ENCODE assay signal across 8 cellular contexts in genomic region chr10:3805227-3805790, GRCh38. TPM values are rescaled to one million over a fixed set of nuclear protein-coding genes. Genes with fewer than 3 reads are reported as not detected.
DNase-seq lines count a peak whose midpoint lies in the region; ATAC-seq and TF ChIP-seq lines count a peak whose summit lies in the region.

No MANE protein-coding gene starts in this region.

- no peaks in the 10 kb centered on the region for H3K36me3 Mint-ChIP-seq in activated CD4-positive, alpha-beta memory T cell treated with anti-CD3 and anti-CD28 coated beads for 36 hours

- peak overlapping the region; percentile 68 for H3K4me3 Mint-ChIP-seq in activated CD4-positive, alpha-beta memory T cell treated with anti-CD3 and anti-CD28 coated beads for 36 hours

- peak overlapping the region; percentile 42 to 96 (median 89) for H3K27ac ChIP-seq in skin epidermis

- ATAC-seq in GM19468 (IDR thresholded peaks at IDR 0.05; ENCODE audit: extremely low read depth, unreplicated experiment) = peak; percentile 39

- H3K27ac Mint-ChIP-seq in activated CD4-positive, alpha-beta memory T cell treated with anti-CD3 and anti-CD28 coated beads for 36 hours = no peak overlapping the region

- TF ChIP-seq CTCF in fibroblast of pulmonary artery (IDR thresholded peaks at IDR 0.05; ENCODE audit: low read length, missing control alignments) = no peak

- POLR2A ChIA-PET in activated CD4-positive, alpha-beta memory T cell treated with anti-CD3 and anti-CD28 coated beads for 36 hours (lab: Charles Lee) = interaction anchor here (0.6 to 9.8 kb wide), 17 partner anchors 22 to 971 kb away, joined by 3 to 405 read pairs (median 5); partner anchors contain the start of gene KLF6

- H3K4me3 ChIP-seq in fibroblast of pulmonary artery (replicated peaks; ENCODE audit: low read depth, low read length) (peak overlapping the region; percentile 2), skin epidermis (no peak overlapping the region)

- H3K4me1 Mint-ChIP-seq in activated CD4-positive, alpha-beta memory T cell treated with anti-CD3 and anti-CD28 coated beads for 36 hours (ENCODE audit: low read depth) = peaks cover 64% of the 10 kb centered on the region

- DNase-seq in CD1c-positive myeloid dendritic cell (ENCODE audit: extremely low spot score) = peak; percentile 96
- peak; percentile 97 for DNase-seq in LHCN-M2 (ENCODE audit: low read depth)
- peak; percentile 71 for DNase-seq in activated CD4-positive, alpha-beta memory T cell treated with anti-CD3 and anti-CD28 coated beads for 36 hours
- peak; percentile 93 for DNase-seq in fibroblast of pulmonary artery (ENCODE audit: low read depth)
- DNase-seq in NCI-H187 treated with DMSO at 0.1 percent for 48 hours (lab: John Stamatoyannopoulos, UW) = no peak
- no peak for DNase-seq in SHP77 (lab: John Stamatoyannopoulos, UW)

- H3K27me3 Mint-ChIP-seq in activated CD4-positive, alpha-beta memory T cell treated with anti-CD3 and anti-CD28 coated beads for 36 hours = no peaks in the 10 kb centered on the region

- H3K9me3 Mint-ChIP-seq in activated CD4-positive, alpha-beta memory T cell treated with anti-CD3 and anti-CD28 coated beads for 36 hours = no peaks in the 10 kb centered on the region

- intact Hi-C loops in activated CD4-positive, alpha-beta memory T cell treated with anti-CD3 and anti-CD28 coated beads for 36 hours (cut with micrococcal nuclease) = loop anchor here (1.0 to 2.0 kb wide), 5 partner anchors 47 to 325 kb away; no protein-coding TSS in a partner anchor

- CTCF ChIA-PET in activated CD4-positive, alpha-beta memory T cell treated with anti-CD3 and anti-CD28 coated beads for 36 hours (lab: Charles Lee) = no interaction called here

RNA-seq across cellular contexts. Expression of gene KLF6, which starts 20.3 kb away (rescaled TPM):
- total RNA-seq in LHCN-M2 (2014; rRNA removed) = 30.7 and 35.9 TPM in 2 replicates
- polyA plus RNA-seq in LHCN-M2 (2012) = 48.4 TPM
- 100 to 1,000 TPM; 144 to 151 TPM for total RNA-seq in activated CD4-positive, alpha-beta memory T cell treated with anti-CD3 and anti-CD28 coated beads for 36 hours

Comparison
In these comparisons a context has a peak if more than half of its experiments do, and no peak if none do; other contexts are left out.
1. DNase-seq: peak in CD1c-positive myeloid dendritic cell (single experiment), LHCN-M2 (single experiment), activated CD4-positive, alpha-beta memory T cell treated with anti-CD3 and anti-CD28 coated beads for 36 hours (single experiment) and fibroblast of pulmonary artery (single experiment); none in NCI-H187 treated with DMSO at 0.1 percent for 48 hours (single experiment) and SHP77 (0 of 2).